In the genomic region with DNA sequence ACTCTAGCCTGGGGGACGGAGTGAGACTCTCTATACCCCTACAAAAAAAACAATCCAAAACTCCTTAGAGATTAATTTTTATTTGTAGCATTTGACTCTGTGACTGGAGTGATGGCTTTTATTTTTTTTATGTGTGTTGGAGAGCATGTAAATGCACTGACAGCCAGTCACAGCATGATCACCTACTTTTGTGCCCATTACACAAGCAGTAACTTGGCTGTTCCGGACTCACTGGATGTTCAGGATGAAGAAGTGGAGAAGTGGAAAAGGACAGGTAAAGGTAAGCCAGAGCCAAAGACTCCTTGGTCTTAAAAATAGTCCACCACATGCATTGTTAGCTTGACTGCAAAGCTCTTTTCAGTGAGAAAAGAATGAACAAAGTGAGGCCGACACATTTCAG, we compare ENCODE assay signal across 1 cellular context.
TF ChIP-seq lines count a peak whose summit lies in the region.

No MANE protein-coding gene starts in this region.

TF ChIP-seq in H1, 55 proteins besides CTCF, POLR2A, EP300 and RAD21:
- TF ChIP-seq NANOG (IDR thresholded peaks at IDR 0.05; ENCODE audit: insufficient read depth, low read depth, low read length, poor library complexity, severe bottlenecking), result no peak
